Comparison of ENCODE assay signal across 8 cellular contexts in the genomic region with DNA sequence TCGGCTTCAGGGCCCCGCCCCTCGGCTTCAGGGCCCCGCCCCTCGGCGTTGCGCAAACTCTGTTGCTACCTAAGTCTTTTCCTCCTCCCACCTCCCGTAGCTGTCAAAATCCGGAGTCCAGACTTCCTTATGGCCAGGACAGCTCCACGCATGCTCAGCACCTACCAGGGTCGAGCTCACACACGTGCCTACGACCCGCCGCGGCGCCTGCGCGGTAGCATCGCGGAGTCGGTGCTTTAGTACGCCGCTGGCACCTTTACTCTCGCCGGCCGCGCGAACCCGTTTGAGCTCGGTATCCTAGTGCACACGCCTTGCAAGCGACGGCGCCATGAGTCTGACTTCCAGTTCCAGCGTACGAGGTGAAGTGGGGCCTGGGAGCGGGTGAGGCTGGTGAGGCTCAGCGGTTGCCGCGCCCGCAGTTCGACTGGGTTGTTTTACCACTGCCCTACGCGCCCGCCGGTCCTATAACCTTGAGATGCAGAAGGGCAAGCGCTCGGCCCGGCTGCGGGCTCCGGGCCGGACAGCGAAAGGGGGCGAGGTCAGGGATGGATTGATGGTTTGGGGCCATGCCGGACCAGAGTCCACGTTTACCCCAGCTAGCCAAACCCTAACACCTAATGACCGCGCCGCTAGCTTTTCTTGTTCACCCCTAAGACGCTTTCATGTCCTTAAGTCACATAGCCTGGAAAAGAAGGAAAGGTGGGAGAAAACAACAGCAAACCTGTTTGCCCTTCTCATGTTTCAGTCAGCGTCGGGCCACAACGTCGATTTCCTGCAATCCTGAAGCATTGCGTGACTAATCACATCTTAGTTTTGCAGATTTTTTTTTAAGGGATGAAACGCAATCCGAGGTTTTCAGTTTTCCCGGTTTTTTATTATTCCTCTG. TPM values are rescaled to one million over a fixed set of nuclear protein-coding genes. Genes with fewer than 3 reads are reported as not detected.
DNase-seq lines count a peak whose midpoint lies in the region; ATAC-seq and TF ChIP-seq lines count a peak whose summit lies in the region.

A gene (plus strand): TSS at position 217 of the 886 bp plus-strand sequence. CDS start 112 bp downstream, at position 329.

- no peaks in the 10 kb centered on the region for H3K27me3 ChIP-seq in SK-N-SH (ENCODE audit: insufficient read depth)
- H3K27me3 ChIP-seq in suprapubic skin, result no peaks in the 10 kb centered on the region

- no peaks in the 10 kb centered on the region for H4K20me1 ChIP-seq in SK-N-SH (ENCODE audit: insufficient read depth)

- ATAC-seq in HG02571 (IDR thresholded peaks at IDR 0.05; ENCODE audit: unreplicated experiment), result peak; percentile 55

- under 1% methylated on average over 64 of the region's 69 CpGs for WGBS in SK-N-SH (ENCODE audit: low lambda C conversion rate)
- under 1% methylated on average over 39 of the region's 69 CpGs for WGBS in suprapubic skin

- CTCF ChIA-PET in SK-N-SH (lab: Yijun Ruan, JAX), result interaction anchor here (1.0 to 3.2 kb wide), 5 partner anchors 18 to 92 kb away, joined by 3 to 20 read pairs (median 5); no protein-coding TSS in a partner anchor

- TF ChIP-seq RAD21 in SK-N-SH (IDR thresholded peaks at IDR 0.05; ENCODE audit: low read length), result no peak

- POLR2A ChIA-PET in SK-N-SH (lab: Yijun Ruan, JAX), result no interaction called here

- peak in 1 of 2 donors; percentile 25 for TF ChIP-seq POLR2A in suprapubic skin (IDR thresholded peaks at IDR 0.05)

- peak within 1 kb of the TSS; percentile 87 for H3K4me2 ChIP-seq in SK-N-SH

- 0 out of 4 replicates have a peak, but pooled peaks of 1 of the 2 experiments have one; percentile 7 for TF ChIP-seq EP300 in SK-N-SH (IDR thresholded peaks at IDR 0.05; ENCODE audit: borderline replicate concordance in 1 of 2, low read depth in 1 of 2, low read length in 1 of 2)
- TF ChIP-seq EP300 in suprapubic skin (IDR thresholded peaks at IDR 0.05), result no peak

- H3K36me3 ChIP-seq in SK-N-SH (replicated peaks in 1 of 2; ENCODE audit: control insufficient read depth in 1 of 2, insufficient read depth in 2 of 2, low read length in 1 of 2), result peaks cover 0 to 4% of the 10 kb centered on the region in 2 experiments
- no peaks in the 10 kb centered on the region for H3K36me3 ChIP-seq in suprapubic skin

- peak within 1 kb of the TSS; percentile 74 to 96 for H3K4me3 ChIP-seq in SK-N-SH (ENCODE audit: low read depth in 2 of 2, low read length in 1 of 2)
- H3K4me3 ChIP-seq in suprapubic skin, result peak within 1 kb of the TSS; percentile 86

- H3K9me2 ChIP-seq in SK-N-SH, result no peaks in the 10 kb centered on the region

- H3K9me3 ChIP-seq in SK-N-SH (no peaks in the 10 kb centered on the region), suprapubic skin (no peaks in the 10 kb centered on the region)

- H3K4me1 ChIP-seq in SK-N-SH (ENCODE audit: control insufficient read depth in 1 of 2, insufficient read depth in 2 of 2, low read depth in 1 of 2, low read length in 1 of 2) (peaks cover 6 to 17% of the 10 kb centered on the region in 2 experiments; a peak in 3 of 4 replicates), suprapubic skin (peaks cover 45% of the 10 kb centered on the region)

- peaks cover 26% of the 10 kb centered on the region for H3F3A ChIP-seq in SK-N-SH (replicated peaks; ENCODE audit: insufficient read depth)

- H3K27ac ChIP-seq in SK-N-SH (ENCODE audit: low read depth in 2 of 2, low read length in 1 of 2) (peak within 1 kb of the TSS; percentile 92 to 93), suprapubic skin (peak within 1 kb of the TSS; percentile 99)

- peaks cover 77% of the 10 kb centered on the region for H3K79me2 ChIP-seq in SK-N-SH (ENCODE audit: insufficient read depth)

- DNase-seq in GM04504 (ENCODE audit: low read depth) (peak; percentile 99), NCI-H1048 (lab: John Stamatoyannopoulos, UW) (peak; percentile 96), SK-N-SH (peak; percentile 96), germinal center (ENCODE audit: low spot score) (peak; percentile 97), nucleus accumbens (lab: John Stamatoyannopoulos, UW) (peak; percentile 42 to 97 (median 93)), suprapubic skin (ENCODE audit: low spot score in 2 of 2) (peak; percentile 95 to 97)
- peak; percentile 95 for DNase-seq in activated naive CD4-positive, alpha-beta T cell treated with anti-CD3 and anti-CD28 coated beads, Interleukin-2, amount 50 U/mL, for 16 hours

- H2AFZ ChIP-seq in SK-N-SH (ENCODE audit: low read depth), result peak within 1 kb of the TSS; percentile 92

- peak within 1 kb of the TSS; percentile 77 for H3K9ac ChIP-seq in SK-N-SH

- no peak for TF ChIP-seq CTCF in SK-N-SH (IDR thresholded peaks at IDR 0.05)
- no peak for TF ChIP-seq CTCF in suprapubic skin (IDR thresholded peaks at IDR 0.05)

TF ChIP-seq in SK-N-SH, 30 proteins besides CTCF, POLR2A, EP300 and RAD21 (continues in another document):
- TF ChIP-seq, protein P1, sequence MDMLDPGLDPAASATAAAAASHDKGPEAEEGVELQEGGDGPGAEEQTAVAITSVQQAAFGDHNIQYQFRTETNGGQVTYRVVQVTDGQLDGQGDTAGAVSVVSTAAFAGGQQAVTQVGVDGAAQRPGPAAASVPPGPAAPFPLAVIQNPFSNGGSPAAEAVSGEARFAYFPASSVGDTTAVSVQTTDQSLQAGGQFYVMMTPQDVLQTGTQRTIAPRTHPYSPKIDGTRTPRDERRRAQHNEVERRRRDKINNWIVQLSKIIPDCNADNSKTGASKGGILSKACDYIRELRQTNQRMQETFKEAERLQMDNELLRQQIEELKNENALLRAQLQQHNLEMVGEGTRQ (IDR thresholded peaks at IDR 0.05; ENCODE audit: borderline replicate concordance, low read depth, low read length), result peak; percentile 46; the same call in 1 of the 2 replicates
- TF ChIP-seq FOXJ3 (CRISPR knock-in tag; IDR thresholded peaks at IDR 0.05) (no peak; the same call in 1 of the 2 replicates), FOXM1 (IDR thresholded peaks at IDR 0.05; ENCODE audit: low read depth) (no peak), MEF2A (IDR thresholded peaks at IDR 0.05; ENCODE audit: borderline replicate concordance, low read depth) (no peak), RFX5 (IDR thresholded peaks at IDR 0.05; ENCODE audit: low read length) (peak; percentile 64; the same call in 1 of the 2 replicates), NRF1 (IDR thresholded peaks at IDR 0.05; ENCODE audit: low read depth, low read length) (peak; percentile 97), TCF12 (IDR thresholded peaks at IDR 0.05) (no peak), RXRA (IDR thresholded peaks at IDR 0.05; ENCODE audit: borderline replicate concordance, low read depth) (no peak), GATA2 (CRISPR knock-in tag; IDR thresholded peaks at IDR 0.05) (no peak), GABPA (IDR thresholded peaks at IDR 0.05; ENCODE audit: low read depth) (no peak), SMC3 (IDR thresholded peaks at IDR 0.05; ENCODE audit: low read depth, low read length) (no peak), FOSL2 (IDR thresholded peaks at IDR 0.05; ENCODE audit: borderline replicate concordance, low read depth) (no peak), ELF1 (IDR thresholded peaks at IDR 0.05) (peak; percentile 60; the same call in 1 of the 2 replicates), MXI1 (IDR thresholded peaks at IDR 0.05; ENCODE audit: low read depth, low read length) (peak; percentile 99), TEAD4 (IDR thresholded peaks at IDR 0.05; ENCODE audit: borderline replicate concordance, insufficient read depth) (no peak), YY1 (IDR thresholded peaks at IDR 0.05; ENCODE audit: low read depth) (0 out of 2 replicates have a peak, but pooled peaks have one; percentile 30), TAF1 (IDR thresholded peaks at IDR 0.05; ENCODE audit: borderline replicate concordance, low read depth, low read length) (no peak), RCOR1 (IDR thresholded peaks at IDR 0.05; ENCODE audit: low read length) (no peak), SIN3A (IDR thresholded peaks at IDR 0.05; ENCODE audit: borderline replicate concordance, low read depth, low read length) (peak; percentile 90; the same call in 1 of the 2 replicates)
- TF ChIP-seq, protein P2, sequence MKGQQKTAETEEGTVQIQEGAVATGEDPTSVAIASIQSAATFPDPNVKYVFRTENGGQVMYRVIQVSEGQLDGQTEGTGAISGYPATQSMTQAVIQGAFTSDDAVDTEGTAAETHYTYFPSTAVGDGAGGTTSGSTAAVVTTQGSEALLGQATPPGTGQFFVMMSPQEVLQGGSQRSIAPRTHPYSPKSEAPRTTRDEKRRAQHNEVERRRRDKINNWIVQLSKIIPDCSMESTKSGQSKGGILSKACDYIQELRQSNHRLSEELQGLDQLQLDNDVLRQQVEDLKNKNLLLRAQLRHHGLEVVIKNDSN (IDR thresholded peaks at IDR 0.05; ENCODE audit: borderline replicate concordance, low read depth), result peak; percentile 76; the same call in 1 of the 2 replicates
- TF ChIP-seq, protein P3, sequence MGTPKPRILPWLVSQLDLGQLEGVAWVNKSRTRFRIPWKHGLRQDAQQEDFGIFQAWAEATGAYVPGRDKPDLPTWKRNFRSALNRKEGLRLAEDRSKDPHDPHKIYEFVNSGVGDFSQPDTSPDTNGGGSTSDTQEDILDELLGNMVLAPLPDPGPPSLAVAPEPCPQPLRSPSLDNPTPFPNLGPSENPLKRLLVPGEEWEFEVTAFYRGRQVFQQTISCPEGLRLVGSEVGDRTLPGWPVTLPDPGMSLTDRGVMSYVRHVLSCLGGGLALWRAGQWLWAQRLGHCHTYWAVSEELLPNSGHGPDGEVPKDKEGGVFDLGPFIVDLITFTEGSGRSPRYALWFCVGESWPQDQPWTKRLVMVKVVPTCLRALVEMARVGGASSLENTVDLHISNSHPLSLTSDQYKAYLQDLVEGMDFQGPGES (IDR thresholded peaks at IDR 0.05; ENCODE audit: low read depth, low read length), result no peak
- TF ChIP-seq, protein P4, sequence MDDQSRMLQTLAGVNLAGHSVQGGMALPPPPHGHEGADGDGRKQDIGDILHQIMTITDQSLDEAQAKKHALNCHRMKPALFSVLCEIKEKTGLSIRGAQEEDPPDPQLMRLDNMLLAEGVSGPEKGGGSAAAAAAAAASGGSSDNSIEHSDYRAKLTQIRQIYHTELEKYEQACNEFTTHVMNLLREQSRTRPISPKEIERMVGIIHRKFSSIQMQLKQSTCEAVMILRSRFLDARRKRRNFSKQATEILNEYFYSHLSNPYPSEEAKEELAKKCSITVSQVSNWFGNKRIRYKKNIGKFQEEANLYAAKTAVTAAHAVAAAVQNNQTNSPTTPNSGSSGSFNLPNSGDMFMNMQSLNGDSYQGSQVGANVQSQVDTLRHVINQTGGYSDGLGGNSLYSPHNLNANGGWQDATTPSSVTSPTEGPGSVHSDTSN (IDR thresholded peaks at IDR 0.05), result peak; percentile 50
- TF ChIP-seq, protein P5, sequence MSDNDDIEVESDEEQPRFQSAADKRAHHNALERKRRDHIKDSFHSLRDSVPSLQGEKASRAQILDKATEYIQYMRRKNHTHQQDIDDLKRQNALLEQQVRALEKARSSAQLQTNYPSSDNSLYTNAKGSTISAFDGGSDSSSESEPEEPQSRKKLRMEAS (IDR thresholded peaks at IDR 0.05; ENCODE audit: low read depth), result peak; percentile 94

RNA-seq across cellular contexts. Expression of the gene that starts here (rescaled TPM):
- 34.1 and 40.8 TPM in 2 replicates for polyA plus RNA-seq in SK-N-SH (2012; rRNA removed)
- 48.7 and 73.6 TPM in 2 replicates for polyA plus RNA-seq in SK-N-SH (2012; cell fraction: cytosol; rRNA removed)
- 16.4 and 24.1 TPM in 2 replicates for polyA plus RNA-seq in SK-N-SH (2012; cell fraction: nucleus; rRNA removed)
- total RNA-seq in suprapubic skin, result 10 to 100 TPM; 12.6 to 22.7 (median 18.2) TPM

Comparison
In these comparisons a context has a peak if more than half of its experiments do, and no peak if none do; other contexts are left out.
1. Peak in every context shown above with its lines: DNase-seq, ATAC-seq, H3K4me3 ChIP-seq and H3K27ac ChIP-seq.